ENCODE assay signal across 15 cellular contexts in the genomic region with DNA sequence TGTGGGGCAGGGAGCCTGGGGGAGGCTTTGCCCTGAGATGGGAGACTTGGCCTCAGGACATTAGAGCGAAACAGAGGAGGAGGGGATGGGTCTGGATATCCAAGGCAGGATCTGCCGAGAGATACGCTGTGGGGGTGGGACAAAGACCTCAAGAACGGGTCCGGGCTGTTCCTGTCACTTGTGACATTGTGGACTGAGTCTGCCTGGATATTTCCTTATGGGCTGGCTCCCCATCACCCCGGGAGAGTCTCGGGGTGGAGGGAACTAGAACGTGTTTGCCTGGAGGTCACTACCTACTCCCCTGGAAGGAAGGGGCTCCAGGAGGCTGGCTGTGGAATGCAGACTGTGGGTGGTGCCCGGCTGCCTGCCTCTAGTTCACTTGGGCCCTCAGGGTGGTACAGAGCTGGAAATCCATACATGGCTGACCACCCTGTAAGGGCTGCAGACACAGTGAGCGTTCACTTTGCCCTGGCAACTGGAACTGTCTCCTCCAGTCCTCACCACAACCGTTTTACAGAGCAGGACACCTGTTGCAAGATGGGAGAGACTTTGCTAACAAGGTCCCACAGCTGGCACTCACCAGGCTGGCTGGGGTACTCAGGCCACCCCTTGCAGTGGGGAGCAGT. TPM values are rescaled to one million over a fixed set of nuclear protein-coding genes. Genes with fewer than 3 reads are reported as not detected.
DNase-seq lines count a peak whose midpoint lies in the region; ATAC-seq, FAIRE-seq and TF ChIP-seq lines count a peak whose summit lies in the region.
"Had no signal": no experiment of that assay in that cellular context is flagged by ENCODE, and none has a peak within 500 bp of the region (broad histone marks: within the 10 kb centered on the region; RNA-seq: fewer than 3 reads in every experiment).

No MANE protein-coding gene starts in this region.

- no peak overlapping the region for H3K4me2 ChIP-seq in astrocyte (ENCODE audit: low read length)

- no peak for FAIRE-seq in astrocyte (lab: Jason Lieb, UNC)
- FAIRE-seq: G401.6 had no signal

- peaks cover 91% of the 10 kb centered on the region for H3K79me2 ChIP-seq in astrocyte (ENCODE audit: insufficient read depth, low read length)

- H3K27ac ChIP-seq in HEK293 (ENCODE audit: extremely low read depth, low read depth, low read length) (no peak overlapping the region), astrocyte (ENCODE audit: low read depth, low read length) (no peak overlapping the region), temporal lobe (ENCODE audit: low read depth, low read length) (peak overlapping the region; percentile 63)
- H3K27ac ChIP-seq: GM23248, parathyroid adenoma had no signal

- H3K9me3 ChIP-seq in HEK293 (ENCODE audit: control insufficient read depth, insufficient read depth, low read depth, low read length) (no peaks in the 10 kb centered on the region), astrocyte (ENCODE audit: insufficient read depth, low read depth, low read length) (no peaks in the 10 kb centered on the region)
- H3K9me3 ChIP-seq: uterus had no signal

- peaks cover 15% of the 10 kb centered on the region for H3K36me3 Mint-ChIP-seq in astrocyte (ENCODE audit: low read depth, unreplicated experiment)
- peaks cover 17% of the 10 kb centered on the region for H3K36me3 Mint-ChIP-seq in mesothelial cell of epicardium
- peaks cover 26% of the 10 kb centered on the region for H3K36me3 Mint-ChIP-seq in T-helper 2 cell treated with Interferon-gamma antibody and Interleukin-4, amounts not matched to agents 5 μg/mL and 100 μg/mL, for 36 hours (ENCODE audit: low read depth)

- no peak for ATAC-seq in GM19351 (IDR thresholded peaks at IDR 0.05; ENCODE audit: unreplicated experiment)
- ATAC-seq in GM19328 (IDR thresholded peaks at IDR 0.05; ENCODE audit: unreplicated experiment), result no peak

- DNase-seq in astrocyte (ENCODE audit: low read depth) (no peak), mesothelial cell of epicardium (ENCODE audit: low spot score in 2 of 2, unreplicated experiment in 2 of 2) (no peak)
- no peak for DNase-seq in T-helper 2 cell treated with Interferon-gamma antibody and Interleukin-4, amounts not matched to agents 5 μg/mL and 100 μg/mL, for 36 hours (ENCODE audit: low spot score)
- DNase-seq: activated naive CD8-positive, alpha-beta T cell treated with anti-CD3 and anti-CD28 coated beads for 36 hours; GM23248; NCI-H1105 treated with DMSO at 0.1 percent for 48 hours; uterus had no signal

- H3K4me3 Mint-ChIP-seq in astrocyte (ENCODE audit: unreplicated experiment) (no peak overlapping the region), mesothelial cell of epicardium (peak overlapping the region; percentile 21)
- no peak overlapping the region for H3K4me3 Mint-ChIP-seq in T-helper 2 cell treated with Interferon-gamma antibody and Interleukin-4, amounts not matched to agents 5 μg/mL and 100 μg/mL, for 36 hours
- H3K4me3 Mint-ChIP-seq: activated naive CD8-positive, alpha-beta T cell treated with anti-CD3 and anti-CD28 coated beads for 36 hours had no signal

- TF ChIP-seq CTCF in HEK293 (tag by site-specific recombination; IDR thresholded peaks at IDR 0.05) (no peak), astrocyte (IDR thresholded peaks at IDR 0.05; ENCODE audit: insufficient read depth, low read depth, low read length) (no peak), mesothelial cell of epicardium (IDR thresholded peaks at IDR 0.05; ENCODE audit: unreplicated experiment) (no peak)

- H3K27me3 Mint-ChIP-seq in astrocyte (ENCODE audit: low read depth, unreplicated experiment) (no peaks in the 10 kb centered on the region), mesothelial cell of epicardium (ENCODE audit: low read depth) (no peaks in the 10 kb centered on the region)
- H3K27me3 Mint-ChIP-seq in T-helper 2 cell treated with Interferon-gamma antibody and Interleukin-4, amounts not matched to agents 5 μg/mL and 100 μg/mL, for 36 hours (ENCODE audit: low read depth), result no peaks in the 10 kb centered on the region
- H3K27me3 Mint-ChIP-seq: activated naive CD8-positive, alpha-beta T cell treated with anti-CD3 and anti-CD28 coated beads for 36 hours; IgD-negative memory B cell had no signal

- no peaks in the 10 kb centered on the region for H3K27me3 ChIP-seq in astrocyte (ENCODE audit: insufficient read depth, low read length)
- H3K27me3 ChIP-seq: uterus had no signal

- H3K4me1 ChIP-seq in HEK293 (ENCODE audit: control insufficient read depth, insufficient read depth, low read length), result peaks cover 4% of the 10 kb centered on the region; the same call in 1 of the 2 replicates
- H3K4me1 ChIP-seq in astrocyte (ENCODE audit: insufficient read depth, low read length), result peaks cover 10% of the 10 kb centered on the region

- no peak overlapping the region for H3K4me3 ChIP-seq in HEK293 (ENCODE audit: low read depth, low read length)
- no peak overlapping the region for H3K4me3 ChIP-seq in astrocyte (ENCODE audit: insufficient read depth, low read depth, low read length)
- H3K4me3 ChIP-seq: GM23248, lung, uterus had no signal

- CTCF ChIA-PET in HEK293 (lab: Yijun Ruan, JAX), result interaction anchor here (0.5 kb wide), 1 partner anchor 84 kb away, joined by 3 read pairs; no protein-coding TSS in a partner anchor

- H3K36me3 ChIP-seq in HEK293 (ENCODE audit: control insufficient read depth in 2 of 2, insufficient read depth in 1 of 2, low read length in 2 of 2) (no peaks in the 10 kb centered on the region; a peak in 1 of 3 replicates), astrocyte (ENCODE audit: insufficient read depth, low read length) (no peaks in the 10 kb centered on the region)
- H3K36me3 ChIP-seq: uterus had no signal

- peaks cover 6% of the 10 kb centered on the region for H3K9me3 Mint-ChIP-seq in astrocyte (ENCODE audit: unreplicated experiment)
- H3K9me3 Mint-ChIP-seq in mesothelial cell of epicardium, result peaks cover 12% of the 10 kb centered on the region
- peaks cover 12% of the 10 kb centered on the region for H3K9me3 Mint-ChIP-seq in T-helper 2 cell treated with Interferon-gamma antibody and Interleukin-4, amounts not matched to agents 5 μg/mL and 100 μg/mL, for 36 hours
- H3K9me3 Mint-ChIP-seq: IgD-negative memory B cell had no signal

- no peak overlapping the region for H2AFZ ChIP-seq in astrocyte (ENCODE audit: low read depth, low read length)
- H2AFZ ChIP-seq: GM23248, parathyroid adenoma had no signal

- H3K4me1 Mint-ChIP-seq in astrocyte (ENCODE audit: low read depth, unreplicated experiment) (peaks cover 15% of the 10 kb centered on the region), mesothelial cell of epicardium (peaks cover 13% of the 10 kb centered on the region)
- peaks cover 25% of the 10 kb centered on the region for H3K4me1 Mint-ChIP-seq in T-helper 2 cell treated with Interferon-gamma antibody and Interleukin-4, amounts not matched to agents 5 μg/mL and 100 μg/mL, for 36 hours (ENCODE audit: low read depth)

- H3K27ac Mint-ChIP-seq in astrocyte (ENCODE audit: unreplicated experiment), result peak overlapping the region; percentile 72
- H3K27ac Mint-ChIP-seq in mesothelial cell of epicardium, result peak overlapping the region; percentile 73
- H3K27ac Mint-ChIP-seq in T-helper 2 cell treated with Interferon-gamma antibody and Interleukin-4, amounts not matched to agents 5 μg/mL and 100 μg/mL, for 36 hours, result no peak overlapping the region
- H3K27ac Mint-ChIP-seq: activated naive CD8-positive, alpha-beta T cell treated with anti-CD3 and anti-CD28 coated beads for 36 hours had no signal

- no peak overlapping the region for H3K9ac ChIP-seq in astrocyte (ENCODE audit: low read length)
- H3K9ac ChIP-seq: GM23248, parathyroid adenoma had no signal

- peaks cover 91% of the 10 kb centered on the region for H4K20me1 ChIP-seq in astrocyte (ENCODE audit: insufficient read depth, low read length)

- POLR2A ChIA-PET in HEK293 (lab: Yijun Ruan, JAX), result no interaction called here

TF ChIP-seq in HEK293, 187 proteins besides CTCF, POLR2A, EP300 and RAD21 (continues in another document):
- TF ChIP-seq, protein P1, sequence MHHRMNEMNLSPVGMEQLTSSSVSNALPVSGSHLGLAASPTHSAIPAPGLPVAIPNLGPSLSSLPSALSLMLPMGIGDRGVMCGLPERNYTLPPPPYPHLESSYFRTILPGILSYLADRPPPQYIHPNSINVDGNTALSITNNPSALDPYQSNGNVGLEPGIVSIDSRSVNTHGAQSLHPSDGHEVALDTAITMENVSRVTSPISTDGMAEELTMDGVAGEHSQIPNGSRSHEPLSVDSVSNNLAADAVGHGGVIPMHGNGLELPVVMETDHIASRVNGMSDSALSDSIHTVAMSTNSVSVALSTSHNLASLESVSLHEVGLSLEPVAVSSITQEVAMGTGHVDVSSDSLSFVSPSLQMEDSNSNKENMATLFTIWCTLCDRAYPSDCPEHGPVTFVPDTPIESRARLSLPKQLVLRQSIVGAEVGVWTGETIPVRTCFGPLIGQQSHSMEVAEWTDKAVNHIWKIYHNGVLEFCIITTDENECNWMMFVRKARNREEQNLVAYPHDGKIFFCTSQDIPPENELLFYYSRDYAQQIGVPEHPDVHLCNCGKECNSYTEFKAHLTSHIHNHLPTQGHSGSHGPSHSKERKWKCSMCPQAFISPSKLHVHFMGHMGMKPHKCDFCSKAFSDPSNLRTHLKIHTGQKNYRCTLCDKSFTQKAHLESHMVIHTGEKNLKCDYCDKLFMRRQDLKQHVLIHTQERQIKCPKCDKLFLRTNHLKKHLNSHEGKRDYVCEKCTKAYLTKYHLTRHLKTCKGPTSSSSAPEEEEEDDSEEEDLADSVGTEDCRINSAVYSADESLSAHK (tag by site-specific recombination; IDR thresholded peaks at IDR 0.05), result no peak
- TF ChIP-seq TRIM28 (IDR thresholded peaks at IDR 0.05; ENCODE audit: borderline replicate concordance, low read length) (no peak), ZNF335 (tag by site-specific recombination; conservative IDR thresholded peaks at IDR 0.05) (no peak)

RNA-seq across cellular contexts. Expression of gene DNM2, which starts 26.5 kb away (rescaled TPM):
- total RNA-seq in astrocyte (129 TPM in 2 replicates), mesothelial cell of epicardium (126 to 128 TPM (median 128 TPM) in 3 replicates), temporal lobe (32.5 TPM)

RNA-seq across cellular contexts. Expression of gene QTRT1, which starts 43.1 kb away (rescaled TPM):
- 27.3 and 27.5 TPM in 2 replicates for total RNA-seq in astrocyte
- 57.9 to 66.6 TPM (median 62.5 TPM) in 3 replicates for total RNA-seq in mesothelial cell of epicardium
- total RNA-seq in temporal lobe, result 31.7 TPM
